In the genomic region with DNA sequence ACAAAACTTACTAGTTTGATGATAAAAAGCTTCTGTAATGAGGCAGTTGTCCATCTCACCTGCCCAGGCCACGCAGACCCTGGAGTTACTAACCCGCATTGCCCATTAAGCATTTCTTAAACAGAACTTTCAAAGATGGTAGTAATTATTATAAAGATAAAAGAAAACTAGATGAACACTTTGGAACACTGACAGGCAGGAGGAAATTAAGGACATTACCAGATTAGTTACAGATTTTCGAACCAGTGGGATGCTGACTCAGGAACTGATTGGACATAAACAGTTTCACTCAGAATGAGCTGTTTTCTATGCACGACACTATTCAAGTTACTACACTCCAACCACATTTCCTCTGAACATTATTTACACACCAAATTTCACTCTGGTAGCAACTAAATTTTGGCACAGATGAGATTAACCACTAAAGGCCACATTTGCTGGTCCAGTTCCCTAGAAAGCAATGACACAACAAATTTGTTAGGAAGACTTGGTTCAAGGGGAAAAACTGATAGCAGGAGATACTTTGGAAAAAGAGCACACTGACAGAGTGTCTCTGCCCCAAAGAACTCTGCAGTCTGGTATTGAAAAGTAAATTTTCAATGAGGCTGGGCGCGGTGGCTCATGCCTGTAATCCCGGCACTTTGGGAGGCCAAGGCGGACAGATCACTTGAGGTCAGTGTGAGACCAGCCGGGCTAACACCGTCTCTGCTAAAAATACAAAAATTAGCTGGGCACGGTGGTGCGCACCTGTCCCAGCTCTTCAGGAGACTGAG, we compare ENCODE assay signal across 9 cellular contexts.
A peak's percentile ranks its signal among the peaks of the same experiment; 100 is the strongest.
DNase-seq lines count a peak whose midpoint lies in the region; ATAC-seq and TF ChIP-seq lines count a peak whose summit lies in the region.
"Had no signal": no experiment of that assay in that cellular context is flagged by ENCODE, and none has a peak within 500 bp of the region (broad histone marks: within the 10 kb centered on the region; RNA-seq: fewer than 3 reads in every experiment).

No MANE protein-coding gene starts in this region.

- no peak overlapping the region for H3K4me3 ChIP-seq in foreskin fibroblast (ENCODE audit: low read depth in 1 of 2, low read length in 2 of 2)

- H3K27me3 Mint-ChIP-seq in stimulated activated memory B cell treated with anti-CD40 and anti-IgM and Interleukin-4, amounts not matched to agents 10 μg/mL and 1 μg/mL and 100 μg/mL, for 72 hours = no peaks in the 10 kb centered on the region

- no peak overlapping the region for H3K27ac Mint-ChIP-seq in stimulated activated memory B cell treated with anti-CD40 and anti-IgM and Interleukin-4, amounts not matched to agents 10 μg/mL and 1 μg/mL and 100 μg/mL, for 72 hours

- peaks cover 29% of the 10 kb centered on the region for H3K36me3 Mint-ChIP-seq in stimulated activated memory B cell treated with anti-CD40 and anti-IgM and Interleukin-4, amounts not matched to agents 10 μg/mL and 1 μg/mL and 100 μg/mL, for 72 hours

- TF ChIP-seq CTCF in 22Rv1 (IDR thresholded peaks at IDR 0.05) (no peak), VCaP (conservative IDR thresholded peaks at IDR 0.05) (no peak), foreskin fibroblast (IDR thresholded peaks at IDR 0.05; ENCODE audit: low read depth, low read length) (no peak)

- no peak for ATAC-seq in stimulated activated memory B cell treated with anti-CD40 and anti-IgM and Interleukin-4, amounts not matched to agents 10 μg/mL and 1 μg/mL and 100 μg/mL, for 72 hours
- no peak for ATAC-seq in GM21576 (IDR thresholded peaks at IDR 0.05; ENCODE audit: unreplicated experiment)
- ATAC-seq in GM18498 (IDR thresholded peaks at IDR 0.05; ENCODE audit: unreplicated experiment) = no peak

- H3K4me1 Mint-ChIP-seq in stimulated activated memory B cell treated with anti-CD40 and anti-IgM and Interleukin-4, amounts not matched to agents 10 μg/mL and 1 μg/mL and 100 μg/mL, for 72 hours = peaks cover 31% of the 10 kb centered on the region

- peak; percentile 77 for DNase-seq in GM04503 (ENCODE audit: low read depth)
- peak; percentile 75 to 88 for DNase-seq in foreskin fibroblast
- no peak for DNase-seq in SHP77 treated with DMSO at 0.1 percent for 48 hours (lab: John Stamatoyannopoulos, UW)
- DNase-seq: NCI-H187 had no signal

- no peaks in the 10 kb centered on the region for H3K9me3 Mint-ChIP-seq in stimulated activated memory B cell treated with anti-CD40 and anti-IgM and Interleukin-4, amounts not matched to agents 10 μg/mL and 1 μg/mL and 100 μg/mL, for 72 hours

- H3K4me3 Mint-ChIP-seq in stimulated activated memory B cell treated with anti-CD40 and anti-IgM and Interleukin-4, amounts not matched to agents 10 μg/mL and 1 μg/mL and 100 μg/mL, for 72 hours = no peak overlapping the region

- H3K27ac ChIP-seq in 22Rv1 = peak overlapping the region; percentile 90
- peak overlapping the region; percentile 97; the same call in 1 of the 2 replicates for H3K27ac ChIP-seq in VCaP
